In the genomic region with DNA sequence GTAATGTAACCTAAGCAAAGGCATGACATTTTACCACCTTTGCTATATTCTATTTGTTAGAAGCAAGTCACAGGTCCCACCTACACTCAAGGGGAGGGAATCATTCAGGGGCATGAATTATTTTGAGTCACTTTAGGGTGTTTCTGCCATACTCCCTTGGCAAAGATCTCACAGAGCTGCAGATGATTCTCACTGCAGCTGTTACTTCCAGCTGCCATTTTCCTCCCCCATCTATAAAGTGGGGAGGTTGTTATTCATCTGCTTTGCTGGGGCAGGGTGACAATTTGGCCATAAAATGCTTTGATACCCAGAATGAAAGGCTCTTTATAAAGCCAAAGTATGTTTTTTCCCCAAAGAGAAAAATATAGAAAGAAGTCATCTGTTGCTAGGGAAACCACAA, we compare ENCODE assay signal across 25 cellular contexts.
"Had no signal": no experiment of that assay in that cellular context is flagged by ENCODE, and none has a peak within 500 bp of the region (broad histone marks: within the 10 kb centered on the region; RNA-seq: fewer than 3 reads in every experiment).

No MANE protein-coding gene starts in this region.

- DNase-seq: activated B cell treated with CpG ODN at 0.5 μM for 24 hours; activated CD4-positive, alpha-beta memory T cell treated with anti-CD3 and anti-CD28 coated beads for 36 hours; activated CD4-positive, alpha-beta T cell treated with anti-CD3 and anti-CD28 coated beads for 4 hours; activated CD4-positive, alpha-beta T cell treated with anti-CD3 and anti-CD28 coated beads, Interleukin-2, amount 10 ng/mL, durations not matched to agents 24 days and 14 days; activated CD4-positive, alpha-beta T cell treated with anti-CD3 and anti-CD28 coated beads, Interleukin-2, amount 50 U/mL, for 1 hour; activated CD4-positive, alpha-beta T cell treated with anti-CD3 and anti-CD28 coated beads, Interleukin-2, amount 50 U/mL, for 4 hours; activated CD4-positive, CD25-positive, alpha-beta regulatory T cell treated with anti-CD3 and anti-CD28 coated beads, Interleukin-2, amount 50 U/mL, for 72 hours; activated CD8-positive, alpha-beta memory T cell treated with anti-CD3 and anti-CD28 coated beads, Interleukin-2, amount 50 U/mL, for 4 hours; activated CD8-positive, alpha-beta T cell treated with anti-CD3 and anti-CD28 coated beads for 36 hours; activated effector memory CD4-positive, alpha-beta T cell treated with Interleukin-2 at 50 U/mL for 16 hours; activated gamma-delta T cell; activated naive CD4-positive, alpha-beta T cell treated with anti-CD3 and anti-CD28 coated beads, Interleukin-2, amount 10 ng/mL, durations not matched to agents 7 days and 5 days; activated naive CD4-positive, alpha-beta T cell treated with Interleukin-2 at 50 U/mL for 16 hours; activated naive CD8-positive, alpha-beta T cell treated with anti-CD3 and anti-CD28 coated beads, Interleukin-2, amount 10 ng/mL, durations not matched to agents 7 days and 5 days; activated naive CD8-positive, alpha-beta T cell treated with anti-CD3 and anti-CD28 coated beads, Interleukin-2, amount 50 U/mL, for 24 hours; activated T-cell treated with anti-CD3 and anti-CD28 coated beads, Interleukin-2, amount 50 U/mL, for 24 hours; activated T-cell treated with anti-CD3 and anti-CD28 coated beads, Interleukin-2, amount 50 U/mL, for 48 hours; anterior cingulate cortex; SW 1271; T-helper 1 cell; T-helper 2 cell; T-helper 9 cell had no signal

- H3K27ac ChIP-seq: ascending aorta, cardiac muscle cell, VCaP had no signal
